ENCODE assay signal across 18 cellular contexts in genomic region chr2:158949300-158949699, GRCh38. TPM values are rescaled to one million over a fixed set of nuclear protein-coding genes. Genes with fewer than 3 reads are reported as not detected.
A peak's percentile ranks its signal among the peaks of the same experiment; 100 is the strongest.
DNase-seq lines count a peak whose midpoint lies in the region; ATAC-seq and TF ChIP-seq lines count a peak whose summit lies in the region.
"Had no signal": no experiment of that assay in that cellular context is flagged by ENCODE, and none has a peak within 500 bp of the region (broad histone marks: within the 10 kb centered on the region; RNA-seq: fewer than 3 reads in every experiment).

No MANE protein-coding gene starts in this region.

- no peak for DNase-seq in Calu3
- DNase-seq in HEK293T (ENCODE audit: extremely low spot score), result no peak
- DNase-seq in left kidney (ENCODE audit: low read depth, low spot score), result peak; percentile 65
- no peak for DNase-seq in progenitor cell of endocrine pancreas (ENCODE audit: low spot score, unreplicated experiment)
- no peak for DNase-seq in vagina (ENCODE audit: extremely low spot score in 2 of 2)
- no peak for DNase-seq in NCI-H2196 (lab: John Stamatoyannopoulos, UW; ENCODE audit: unreplicated experiment)
- DNase-seq: C1 segment of cervical spinal cord; CD4-positive, alpha-beta memory T cell; COR-L47; DMS 273 treated with DMSO at 0.1 percent for 48 hours; DMS79; EL; GDM1; H9 had no signal

- no peak overlapping the region for H3K4me3 ChIP-seq in vagina
- H3K4me3 ChIP-seq: GM12878, GM23338 had no signal

- TF ChIP-seq CTCF in Calu3 (IDR thresholded peaks at IDR 0.05; ENCODE audit: unreplicated experiment) (no peak), progenitor cell of endocrine pancreas (IDR thresholded peaks at IDR 0.05; ENCODE audit: unreplicated experiment) (no peak), vagina (IDR thresholded peaks at IDR 0.05) (no peak)

- POLR2A ChIA-PET in HEK293T (lab: Yijun Ruan, JAX), result no interaction called here

- no peaks in the 10 kb centered on the region for H3K36me3 ChIP-seq in vagina

- H3K36me3 Mint-ChIP-seq in Calu3 (ENCODE audit: insufficient read depth, unreplicated experiment) (peaks cover 13% of the 10 kb centered on the region), progenitor cell of endocrine pancreas (ENCODE audit: insufficient read depth) (peaks cover 1% of the 10 kb centered on the region)
- H3K36me3 Mint-ChIP-seq: CD4-positive, alpha-beta memory T cell had no signal

- H3K9me3 ChIP-seq in vagina, result no peaks in the 10 kb centered on the region

- TF ChIP-seq POLR2A in GM18505 (IDR thresholded peaks at IDR 0.05; ENCODE audit: borderline replicate concordance, extremely low read depth, insufficient read depth, insufficient read length) (no peak), vagina (IDR thresholded peaks at IDR 0.05) (no peak)

- H3K4me1 Mint-ChIP-seq in Calu3 (ENCODE audit: low read depth, unreplicated experiment), result peaks cover 40% of the 10 kb centered on the region
- H3K4me1 Mint-ChIP-seq in progenitor cell of endocrine pancreas (ENCODE audit: low read depth), result peaks cover 27% of the 10 kb centered on the region

- BruUV-seq in Calu3 (replicated peaks; lab: Mats Ljungman, UMichigan), result no TSS peak

- H3K27me3 Mint-ChIP-seq in Calu3 (ENCODE audit: unreplicated experiment) (no peaks in the 10 kb centered on the region), progenitor cell of endocrine pancreas (no peaks in the 10 kb centered on the region)
- H3K27me3 Mint-ChIP-seq: CD4-positive, alpha-beta memory T cell had no signal

- no peaks in the 10 kb centered on the region for H3K9me3 Mint-ChIP-seq in Calu3 (ENCODE audit: low read depth, unreplicated experiment)
- H3K9me3 Mint-ChIP-seq in progenitor cell of endocrine pancreas (ENCODE audit: low read depth), result peaks cover 3% of the 10 kb centered on the region
- H3K9me3 Mint-ChIP-seq: CD4-positive, alpha-beta memory T cell; GM23338; H9 had no signal

- no peak overlapping the region for H3K4me3 Mint-ChIP-seq in Calu3 (ENCODE audit: low read depth, unreplicated experiment)
- H3K4me3 Mint-ChIP-seq in progenitor cell of endocrine pancreas (ENCODE audit: low read depth), result no peak overlapping the region
- H3K4me3 Mint-ChIP-seq: CD4-positive, alpha-beta memory T cell; GM23338; H9 had no signal

- CTCF ChIA-PET in Calu3 (lab: Charles Lee), result no interaction called here
- CTCF ChIA-PET in HEK293T (lab: Yijun Ruan, JAX), result no interaction called here

- peaks cover 11% of the 10 kb centered on the region for H3K4me1 ChIP-seq in vagina

- ATAC-seq in GM18505 (IDR thresholded peaks at IDR 0.05; ENCODE audit: unreplicated experiment), result no peak
- ATAC-seq: GM12878, GM23338, HCT116 had no signal

- H3K27ac Mint-ChIP-seq in Calu3 (ENCODE audit: unreplicated experiment), result peak overlapping the region; percentile 13
- H3K27ac Mint-ChIP-seq in progenitor cell of endocrine pancreas, result peak overlapping the region; percentile 95
- H3K27ac Mint-ChIP-seq: CD4-positive, alpha-beta memory T cell; GM23338; H9 had no signal

- no peaks in the 10 kb centered on the region for H3K27me3 ChIP-seq in vagina

- intact Hi-C loops in Calu3 (cut with micrococcal nuclease; ENCODE audit: unreplicated experiment) (loop anchor here (2.0 kb wide), 1 partner anchor 20 kb away; no protein-coding TSS in a partner anchor), vagina (cut with DNase I) (no loop called here)

- H3K27ac ChIP-seq in vagina, result no peak overlapping the region

TF ChIP-seq in HEK293T, 16 proteins besides CTCF, POLR2A, EP300 and RAD21:
- TF ChIP-seq HDGF (IDR thresholded peaks at IDR 0.05; ENCODE audit: borderline replicate concordance) (no peak), CTBP1 (IDR thresholded peaks at IDR 0.05; ENCODE audit: borderline replicate concordance) (peak; percentile 10; the same call in 1 of the 2 replicates)

RNA-seq across cellular contexts. Expression of gene TANC1, which starts 19.1 kb away (rescaled TPM):
- total RNA-seq in Calu3 (2022) (41.2 and 43.3 TPM in 2 replicates), progenitor cell of endocrine pancreas (29.8 and 33.8 TPM in 2 replicates), vagina (61.9 TPM)
